Comparison of ENCODE assay signal across 8 cellular contexts in genomic region chr7:101094791-101095375, GRCh38. TPM values are rescaled to one million over a fixed set of nuclear protein-coding genes. Genes with fewer than 3 reads are reported as not detected.
DNase-seq lines count a peak whose midpoint lies in the region; ATAC-seq and TF ChIP-seq lines count a peak whose summit lies in the region.

No MANE protein-coding gene starts in this region.

- peaks cover 5% of the 10 kb centered on the region; the same call in 1 of the 2 replicates for H4K20me1 ChIP-seq in SU-DHL-6 (ENCODE audit: low read depth, low read length)

- H3K27me3 ChIP-seq in SU-DHL-6 (ENCODE audit: low read length): no peaks in the 10 kb centered on the region

- H3F3A ChIP-seq in SU-DHL-6 (ENCODE audit: insufficient read depth): peaks cover 6% of the 10 kb centered on the region; the same call in 1 of the 2 replicates

- H3K9me3 ChIP-seq in SU-DHL-6 (ENCODE audit: insufficient read depth, low read length): no peaks in the 10 kb centered on the region

- no peaks in the 10 kb centered on the region for H3K79me2 ChIP-seq in SU-DHL-6 (ENCODE audit: insufficient read depth, low read length)

- no peak overlapping the region for H3K9ac ChIP-seq in SU-DHL-6 (ENCODE audit: low read length)

- peak; percentile 67 for DNase-seq in AG20443 (ENCODE audit: low spot score)
- peak; percentile 38 for DNase-seq in H4 (ENCODE audit: low spot score)
- peak; percentile 38 for DNase-seq in fibroblast of gingiva (ENCODE audit: low read depth)
- DNase-seq in posterior cingulate gyrus: peak in 6 of 10 donors; percentile 24 to 78 (median 34)
- no peak for DNase-seq in NCI-H1105 treated with DMSO at 0.1 percent for 48 hours (lab: John Stamatoyannopoulos, UW)

- TF ChIP-seq CTCF in SU-DHL-6 (IDR thresholded peaks at IDR 0.05; ENCODE audit: insufficient read depth, low read length, poor library complexity, severe bottlenecking): peak; percentile 41

- H3K9me2 ChIP-seq in SU-DHL-6 (replicated peaks; ENCODE audit: insufficient read depth, low read length): no peaks in the 10 kb centered on the region

- H3K27ac ChIP-seq in SU-DHL-6 (ENCODE audit: low read depth, low read length): no peak overlapping the region

- no peak overlapping the region for H2AFZ ChIP-seq in SU-DHL-6 (ENCODE audit: low read depth, low read length, severe bottlenecking)

- ATAC-seq in GM21717 (IDR thresholded peaks at IDR 0.05; ENCODE audit: unreplicated experiment) (no peak), GM18907 (IDR thresholded peaks at IDR 0.05; ENCODE audit: unreplicated experiment) (no peak)

- H3K4me3 ChIP-seq in SU-DHL-6 (ENCODE audit: insufficient read depth, low read length, poor library complexity, severe bottlenecking): no peak overlapping the region

- H3K36me3 ChIP-seq in SU-DHL-6 (ENCODE audit: low read length): no peaks in the 10 kb centered on the region

- intact Hi-C loops in posterior cingulate gyrus (cut with DNase I): no loop called here

- no peak overlapping the region for H3K4me2 ChIP-seq in SU-DHL-6 (ENCODE audit: low read depth, low read length, poor library complexity, severe bottlenecking)

RNA-seq across cellular contexts. Expression of gene TRIM56, which starts 9.6 kb away (rescaled TPM):
- total RNA-seq in H4 (2014; rRNA removed; shearing (Covaris generic)): 3.4 and 4.6 TPM in 2 replicates

RNA-seq across cellular contexts. Expression of gene SERPINE1, which starts 32.0 kb away (rescaled TPM):
- total RNA-seq in H4 (2014; rRNA removed; shearing (Covaris generic)): 11.1 and 12.7 TPM in 2 replicates

RNA-seq across cellular contexts. Expression of gene AP1S1, which starts 59.4 kb away (rescaled TPM):
- 148 and 186 TPM in 2 replicates for total RNA-seq in H4 (2014; rRNA removed; shearing (Covaris generic))
